In the genomic region with DNA sequence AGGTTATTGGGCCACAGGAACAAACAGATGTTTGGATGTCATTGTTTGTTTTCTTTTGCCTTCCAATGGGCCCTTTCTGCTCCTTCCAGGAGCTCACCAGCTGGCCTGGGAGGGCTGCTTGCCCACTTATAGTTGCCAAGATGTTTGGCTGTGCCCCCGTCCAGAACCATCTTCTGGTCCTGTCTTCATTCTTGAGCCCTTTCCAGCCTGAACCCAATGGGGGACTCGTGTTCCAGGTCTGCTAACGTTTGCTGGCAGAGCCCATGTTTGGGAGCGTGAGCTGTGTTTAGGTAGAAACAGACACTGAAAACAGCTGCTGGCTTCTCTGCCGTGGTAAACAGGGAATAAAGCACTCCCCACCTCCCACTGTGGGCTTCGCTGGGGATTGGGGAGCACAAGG, we compare ENCODE assay signal across 20 cellular contexts.
"Had no signal": no experiment of that assay in that cellular context is flagged by ENCODE, and none has a peak within 500 bp of the region (broad histone marks: within the 10 kb centered on the region; RNA-seq: fewer than 3 reads in every experiment).

No MANE protein-coding gene starts in this region.

- H3K27ac ChIP-seq: epithelial cell of prostate, esophagus squamous epithelium, gastroesophageal sphincter, left ventricle myocardium inferior, lower lobe of right lung, pancreas, prostate gland, right lobe of liver, suprapubic skin, thyroid gland had no signal

- H3K36me3 ChIP-seq: esophagus squamous epithelium, gastroesophageal sphincter, left ventricle myocardium inferior, lower lobe of right lung, pancreas, prostate gland, right lobe of liver, suprapubic skin, thyroid gland had no signal

- H3K9me3 ChIP-seq: esophagus squamous epithelium, gastroesophageal sphincter, left ventricle myocardium inferior, lower lobe of right lung, mucosa of descending colon, pancreas, prostate gland, right lobe of liver, suprapubic skin, thyroid gland had no signal

- DNase-seq: effector memory CD8-positive, alpha-beta T cell; esophagus squamous epithelium; foreskin fibroblast; immature natural killer cell; left ventricle myocardium inferior; lower lobe of right lung; mucosa of descending colon; naive thymus-derived CD8-positive, alpha-beta T cell; occipital lobe; pancreas; right lobe of liver; stimulated activated CD4-positive, alpha-beta T cell treated with anti-CD3 and anti-CD28 coated beads, Interleukin-4, amount 100 ng/mL, for 1 hour; stimulated activated CD8-positive, alpha-beta memory T cell treated with anti-CD3 and anti-CD28 coated beads, Interleukin-4, amount 100 ng/mL, for 48 hours; stimulated activated naive CD8-positive, alpha-beta T cell treated with anti-CD3 and anti-CD28 coated beads, Interleukin-15, Interleukin-2, amounts not matched to agents 100 U/mL and 50 U/mL, for 24 hours; thyroid gland had no signal

- H3K27me3 ChIP-seq: pancreas, right lobe of liver, thyroid gland had no signal

- ATAC-seq: effector memory CD8-positive, alpha-beta T cell; gastroesophageal sphincter; lower lobe of right lung; mucosa of descending colon; naive thymus-derived CD8-positive, alpha-beta T cell; pancreas; right lobe of liver; stimulated activated effector memory CD8-positive, alpha-beta T cell treated with anti-CD3 and anti-CD28 coated beads, Interleukin-12 subunit alpha, Interleukin-12 subunit beta, amount 100 ng/mL, for 72 hours; stimulated activated naive CD8-positive, alpha-beta T cell treated with anti-CD3 and anti-CD28 coated beads, Interleukin-15, Interleukin-2, amounts not matched to agents 100 U/mL and 50 U/mL, for 24 hours had no signal

- H3K4me1 ChIP-seq: pancreas had no signal

- H3K4me3 ChIP-seq: esophagus squamous epithelium, gastroesophageal sphincter, left ventricle myocardium inferior, lower lobe of right lung, mucosa of descending colon, pancreas, prostate gland, right lobe of liver, suprapubic skin, thyroid gland had no signal
